ENCODE assay signal across 11 cellular contexts in genomic region chr12:71935594-71935993, GRCh38. TPM values are rescaled to one million over a fixed set of nuclear protein-coding genes. Genes with fewer than 3 reads are reported as not detected.
DNase-seq lines count a peak whose midpoint lies in the region; ATAC-seq, FAIRE-seq and TF ChIP-seq lines count a peak whose summit lies in the region.
"Had no signal": no experiment of that assay in that cellular context is flagged by ENCODE, and none has a peak within 500 bp of the region (broad histone marks: within the 10 kb centered on the region; RNA-seq: fewer than 3 reads in every experiment).

No MANE protein-coding gene starts in this region.

- DNase-seq in GM12891 (ENCODE audit: insufficient read length, low spot score): no peak
- no peak for DNase-seq in GM19239 (ENCODE audit: insufficient read length, low spot score)
- no peak for DNase-seq in NOMO-1 treated with DMSO at 0.1 percent for 48 hours (lab: John Stamatoyannopoulos, UW; ENCODE audit: unreplicated experiment)
- DNase-seq in mucosa of gallbladder (ENCODE audit: low spot score): no peak
- DNase-seq in NCI-H524 treated with DMSO at 0.1 percent for 48 hours (lab: John Stamatoyannopoulos, UW): no peak
- DNase-seq: left lung, NCI-H446 treated with DMSO at 0.1 percent for 48 hours, upper lobe of right lung had no signal

- peak; percentile 67 for FAIRE-seq in GM12891 (lab: Jason Lieb, UNC)
- FAIRE-seq in GM19239 (lab: Jason Lieb, UNC): peak; percentile 70

- ATAC-seq in HG02678 (IDR thresholded peaks at IDR 0.05; ENCODE audit: unreplicated experiment): peak; percentile 83
- ATAC-seq in HG03469 (IDR thresholded peaks at IDR 0.05; ENCODE audit: unreplicated experiment): peak; percentile 86
- no peak for ATAC-seq in SK-N-SH treated with all-trans-retinoic acid at 6 μM for 48 hours
- ATAC-seq: left lung, upper lobe of right lung had no signal

- TF ChIP-seq POLR2A in GM12891 (IDR thresholded peaks at IDR 0.05; ENCODE audit: low read depth, low read length): no peak

TF ChIP-seq in GM12891, 5 proteins besides CTCF, POLR2A, EP300 and RAD21:
- TF ChIP-seq POLR2AphosphoS5 (IDR thresholded peaks at IDR 0.05; ENCODE audit: low read depth, low read length): no peak
- 0 out of 2 replicates have a peak, but pooled peaks have one; percentile 12 for TF ChIP-seq SPI1 (IDR thresholded peaks at IDR 0.05; ENCODE audit: low read depth, low read length)

TF ChIP-seq in SK-N-SH treated with all-trans-retinoic acid at 6 μM for 48 hours, 23 proteins besides CTCF, POLR2A, EP300 and RAD21:
- TF ChIP-seq ZNF565 (CRISPR knock-in tag; conservative IDR thresholded peaks at IDR 0.05; ENCODE audit: low read depth) (no peak), ESRRG (CRISPR knock-in tag; IDR thresholded peaks at IDR 0.05) (no peak), ZNF8 (CRISPR knock-in tag; IDR thresholded peaks at IDR 0.05) (no peak)
TF ChIP-seq in SK-N-SH treated with all-trans-retinoic acid at 6 μM for 48 hours: peak in this region for 0.

RNA-seq across cellular contexts. Expression of gene TPH2, which starts 3.1 kb away (rescaled TPM):
- not detected for polyA plus RNA-seq in GM12891 (2012; ENCODE audit: low read depth, missing spikeins)
- total RNA-seq in mucosa of gallbladder: not detected
- total RNA-seq: upper lobe of right lung had no signal
